ENCODE assay signal across 8 cellular contexts in the genomic region with DNA sequence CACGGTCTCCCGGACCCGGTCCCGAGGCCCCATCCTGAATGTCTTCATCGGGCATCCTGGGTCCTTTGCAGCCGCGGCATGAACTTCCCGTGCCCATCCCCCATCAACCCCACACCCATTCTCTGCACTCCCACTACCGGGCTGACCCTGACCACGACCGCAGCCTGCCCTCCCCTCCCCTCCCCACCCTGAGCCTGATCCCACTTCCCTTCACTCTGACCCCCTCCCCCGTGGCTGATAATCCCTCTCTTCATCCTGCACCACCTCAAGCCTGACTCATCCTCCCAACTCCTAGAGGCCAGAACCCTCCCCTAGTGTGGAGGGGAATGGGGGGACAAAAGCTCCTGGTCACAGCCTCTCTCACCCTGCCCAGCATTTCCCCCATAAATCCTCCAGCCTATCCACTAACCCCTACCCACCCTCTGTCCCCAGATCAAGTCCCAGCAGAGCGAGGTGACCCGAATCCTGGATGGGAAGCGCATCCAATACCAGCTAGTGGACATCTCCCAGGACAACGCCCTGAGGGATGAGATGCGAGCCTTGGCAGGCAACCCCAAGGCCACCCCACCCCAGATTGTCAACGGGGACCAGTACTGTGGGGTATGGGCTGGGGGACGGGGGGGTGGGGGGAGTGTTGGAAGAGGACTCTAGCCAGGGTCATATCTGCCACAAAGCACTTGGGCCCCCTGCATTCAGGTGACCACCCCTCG.
DNase-seq lines count a peak whose midpoint lies in the region; ATAC-seq, FAIRE-seq and TF ChIP-seq lines count a peak whose summit lies in the region.

No MANE protein-coding gene starts in this region.

- TF ChIP-seq POLR2A in H54 (IDR thresholded peaks at IDR 0.05; ENCODE audit: low read depth, low read length): no peak

- peaks cover 19% of the 10 kb centered on the region for H3F3A ChIP-seq in SU-DHL-6 (ENCODE audit: insufficient read depth)

- H3K4me3 Mint-ChIP-seq in nephron progenitor cell: peak overlapping the region; percentile 85

- FAIRE-seq in H54 (lab: Jason Lieb, UNC): no peak

- in situ Hi-C loops in ACHN (cut with HindIII; ENCODE audit: low pct_ligation_motif_present, low pct_unique_long_range_greater_than_20kb, low sequenced_read_pairs): no loop called here

- H3K9me2 ChIP-seq in SU-DHL-6 (replicated peaks; ENCODE audit: insufficient read depth, low read length): no peaks in the 10 kb centered on the region

- no peaks in the 10 kb centered on the region; the same call in 1 of the 2 replicates for H4K20me1 ChIP-seq in SU-DHL-6 (ENCODE audit: low read depth, low read length)

- peak overlapping the region; percentile 78 for H3K27ac ChIP-seq in SU-DHL-6 (ENCODE audit: low read depth, low read length)

- peaks cover 4% of the 10 kb centered on the region; the same call in 1 of the 2 replicates for H3K79me2 ChIP-seq in SU-DHL-6 (ENCODE audit: insufficient read depth, low read length)

- no peaks in the 10 kb centered on the region for H3K27me3 ChIP-seq in SU-DHL-6 (ENCODE audit: low read length)

- no peak for TF ChIP-seq CTCF in SU-DHL-6 (IDR thresholded peaks at IDR 0.05; ENCODE audit: insufficient read depth, low read length, poor library complexity, severe bottlenecking)
- no peak for TF ChIP-seq CTCF in epithelial cell of esophagus (IDR thresholded peaks at IDR 0.05; ENCODE audit: insufficient read depth, low read depth, low read length, missing control alignments)
- no peak for TF ChIP-seq CTCF in nephron progenitor cell (IDR thresholded peaks at IDR 0.05)

- no peak overlapping the region for H3K27ac Mint-ChIP-seq in nephron progenitor cell

- peak overlapping the region; percentile 77 for H3K4me2 ChIP-seq in SU-DHL-6 (ENCODE audit: low read depth, low read length, poor library complexity, severe bottlenecking)

- no peak for ATAC-seq in GM18517 (IDR thresholded peaks at IDR 0.05; ENCODE audit: unreplicated experiment)
- no peak for ATAC-seq in GM21381 (IDR thresholded peaks at IDR 0.05; ENCODE audit: unreplicated experiment)

- H2AFZ ChIP-seq in SU-DHL-6 (ENCODE audit: low read depth, low read length, severe bottlenecking): peak overlapping the region; percentile 46

- H3K27me3 Mint-ChIP-seq in nephron progenitor cell (ENCODE audit: low read depth, poor library complexity): peaks cover 5% of the 10 kb centered on the region

- peaks cover 84% of the 10 kb centered on the region for H3K4me1 Mint-ChIP-seq in nephron progenitor cell

- H3K4me3 ChIP-seq in SU-DHL-6 (ENCODE audit: insufficient read depth, low read length, poor library complexity, severe bottlenecking): peak overlapping the region; percentile 60
- H3K4me3 ChIP-seq in epithelial cell of esophagus (ENCODE audit: low read length): peak overlapping the region; percentile 84

- DNase-seq in ACHN (peak; percentile 35), H54 (ENCODE audit: insufficient read length, low spot score) (peak; percentile 55), epithelial cell of esophagus (ENCODE audit: low read depth) (peak; percentile 47), nephron progenitor cell (no peak), DMS79 treated with DMSO at 0.1 percent for 48 hours (lab: John Stamatoyannopoulos, UW) (no peak)

- H3K9ac ChIP-seq in SU-DHL-6 (ENCODE audit: low read length): peak overlapping the region; percentile 72

- no peaks in the 10 kb centered on the region for H3K9me3 ChIP-seq in SU-DHL-6 (ENCODE audit: insufficient read depth, low read length)

- H3K36me3 ChIP-seq in SU-DHL-6 (ENCODE audit: low read length): no peaks in the 10 kb centered on the region

- H3K9me3 Mint-ChIP-seq in nephron progenitor cell: no peaks in the 10 kb centered on the region

- peaks cover 33% of the 10 kb centered on the region for H3K36me3 Mint-ChIP-seq in nephron progenitor cell (ENCODE audit: low read depth)

Comparison
In these comparisons a context has a peak if more than half of its experiments do, and no peak if none do; other contexts are left out.
1. DNase-seq: peak in ACHN (single experiment), H54 (single experiment) and epithelial cell of esophagus (single experiment); none in nephron progenitor cell (single experiment) and DMS79 treated with DMSO at 0.1 percent for 48 hours (single experiment).